13 cellular contexts compared by ENCODE assay signal in the genomic region with DNA sequence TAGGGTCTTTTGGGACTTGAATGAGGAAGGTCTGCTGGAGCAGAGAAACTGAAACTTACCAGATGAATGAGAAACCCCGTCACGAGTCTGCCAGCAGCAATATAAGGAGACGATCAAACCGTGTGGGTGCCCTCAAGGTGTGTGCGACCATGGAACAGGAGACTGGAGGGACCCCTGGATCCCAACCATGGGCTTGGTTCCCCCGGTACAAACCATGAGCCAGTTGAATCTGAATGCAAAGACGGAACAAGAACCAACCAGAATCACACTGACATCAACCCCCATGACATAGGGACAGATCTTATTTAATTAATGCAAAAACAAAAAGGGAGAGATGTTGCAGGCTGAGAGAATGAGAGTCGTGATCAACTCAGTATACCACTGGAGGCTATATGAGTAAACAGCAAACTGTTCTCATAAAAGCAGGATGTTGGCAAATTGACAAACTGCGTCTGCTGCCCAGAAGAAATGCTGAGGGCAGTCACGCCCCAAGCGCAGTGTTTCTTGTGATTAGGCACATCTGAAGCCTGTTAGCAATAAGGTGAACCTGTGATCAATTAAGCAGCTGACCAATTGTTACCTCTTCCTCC.
DNase-seq lines count a peak whose midpoint lies in the region; ATAC-seq and TF ChIP-seq lines count a peak whose summit lies in the region.
"Had no signal": no experiment of that assay in that cellular context is flagged by ENCODE, and none has a peak within 500 bp of the region (broad histone marks: within the 10 kb centered on the region; RNA-seq: fewer than 3 reads in every experiment).

No MANE protein-coding gene starts in this region.

- peak; percentile 0 for DNase-seq in GM06990 (ENCODE audit: extremely low read depth, insufficient read length)
- peak; percentile 16 for DNase-seq in epithelial cell of prostate (ENCODE audit: low read depth, low spot score)
- DNase-seq in SJCRH30: no peak
- no peak for DNase-seq in aorta
- no peak for DNase-seq in left ventricle myocardium superior
- DNase-seq: activated naive CD8-positive, alpha-beta T cell treated with anti-CD3 and anti-CD28 coated beads, Interleukin-2, amount 50 U/mL, for 24 hours; DMS79; hippocampal formation; midbrain; WERI-Rb-1 had no signal

- no peak for TF ChIP-seq CTCF in GM06990 (IDR thresholded peaks at IDR 0.05; ENCODE audit: insufficient read depth, low read length, poor library complexity, severe bottlenecking)

- H3K36me3 ChIP-seq in GM06990 (ENCODE audit: control insufficient read depth, insufficient read depth, low read length) (no peaks in the 10 kb centered on the region), SJCRH30 (no peaks in the 10 kb centered on the region), aorta (ENCODE audit: control insufficient read depth in 1 of 2, insufficient read depth in 2 of 2, low read length in 1 of 2) (no peaks in the 10 kb centered on the region)
- H3K36me3 ChIP-seq: vagina, WERI-Rb-1 had no signal

- no peaks in the 10 kb centered on the region for H3K9me3 ChIP-seq in SJCRH30 (replicated peaks)
- H3K9me3 ChIP-seq in aorta (ENCODE audit: control insufficient read depth, low read length): no peaks in the 10 kb centered on the region
- H3K9me3 ChIP-seq: vagina had no signal

- ATAC-seq in GM21447 (IDR thresholded peaks at IDR 0.05; ENCODE audit: unreplicated experiment) (peak; percentile 41), HG03571 (IDR thresholded peaks at IDR 0.05; ENCODE audit: unreplicated experiment) (peak; percentile 47), aorta (ENCODE audit: low FRiP score) (no peak), left ventricle myocardium superior (no peak)
- ATAC-seq: activated naive CD8-positive, alpha-beta T cell treated with anti-CD3 and anti-CD28 coated beads, Interleukin-2, amount 50 U/mL, for 24 hours had no signal

- H3K27ac ChIP-seq in epithelial cell of prostate: no peak overlapping the region
- H3K27ac ChIP-seq in SJCRH30: no peak overlapping the region
- no peak overlapping the region for H3K27ac ChIP-seq in aorta (ENCODE audit: low read depth in 1 of 2, low read length in 2 of 2)
- H3K27ac ChIP-seq: vagina, WERI-Rb-1 had no signal

- no peaks in the 10 kb centered on the region for H3K4me1 ChIP-seq in SJCRH30
- no peaks in the 10 kb centered on the region for H3K4me1 ChIP-seq in aorta (ENCODE audit: control insufficient read depth in 1 of 2, insufficient read depth in 2 of 2, low read length in 2 of 2)
- H3K4me1 ChIP-seq: vagina had no signal

- H3K27me3 ChIP-seq in GM06990 (replicated peaks; ENCODE audit: control insufficient read depth, insufficient read depth, low read length): no peaks in the 10 kb centered on the region
- H3K27me3 ChIP-seq in SJCRH30: no peaks in the 10 kb centered on the region
- H3K27me3 ChIP-seq in aorta (ENCODE audit: control insufficient read depth in 1 of 2, insufficient read depth in 2 of 2, low read length in 1 of 2): no peaks in the 10 kb centered on the region
- H3K27me3 ChIP-seq: vagina had no signal

- H3K4me3 ChIP-seq in GM06990 (replicated peaks; ENCODE audit: low read depth, low read length) (peak overlapping the region; percentile 51), SJCRH30 (no peak overlapping the region), aorta (ENCODE audit: low read length in 2 of 2) (no peak overlapping the region)
- H3K4me3 ChIP-seq: vagina had no signal

- WGBS in aorta, 2 donors: 77 to 82% methylated on average over 11 of the region's 11 CpGs

- intact Hi-C loops in aorta (cut with DNase I): no loop called here
- intact Hi-C loops in left ventricle myocardium superior (cut with micrococcal nuclease): loop anchor here (5.0 kb wide), 1 partner anchor 183 kb away; no protein-coding TSS in a partner anchor

Comparison
In these comparisons a context has a peak if more than half of its experiments do, and no peak if none do; other contexts are left out.
1. DNase-seq: peak in GM06990 (single experiment) and epithelial cell of prostate (single experiment); none in SJCRH30 (0 of 2), aorta (0 of 2) and left ventricle myocardium superior (single experiment).
2. ATAC-seq: peak in GM21447 (single experiment) and HG03571 (single experiment); none in aorta (single experiment) and left ventricle myocardium superior (single experiment).